Comparison of ENCODE assay signal across 24 cellular contexts in the genomic region with DNA sequence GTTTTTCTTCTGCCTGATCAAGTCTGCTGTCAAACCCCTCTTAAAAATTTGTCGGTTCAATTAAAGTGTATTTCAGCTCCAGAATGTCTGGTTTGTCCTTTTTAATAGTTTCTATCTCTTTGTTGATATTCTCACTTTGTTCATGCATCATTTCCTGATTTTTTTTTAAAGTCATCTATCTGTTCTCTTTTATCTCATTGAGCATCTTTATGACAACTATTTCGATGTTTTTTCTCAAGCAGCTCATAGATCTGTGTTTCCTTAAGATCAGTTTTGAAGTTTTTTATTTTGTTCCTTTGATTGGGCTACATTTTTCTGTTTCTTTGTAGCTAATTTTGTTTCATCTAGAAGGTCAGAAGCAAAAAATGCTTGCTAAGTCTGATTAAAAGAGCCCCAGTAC. TPM values are rescaled to one million over a fixed set of nuclear protein-coding genes. Genes with fewer than 3 reads are reported as not detected.
DNase-seq lines count a peak whose midpoint lies in the region; ATAC-seq and TF ChIP-seq lines count a peak whose summit lies in the region.
"Had no signal": no experiment of that assay in that cellular context is flagged by ENCODE, and none has a peak within 500 bp of the region (broad histone marks: within the 10 kb centered on the region; RNA-seq: fewer than 3 reads in every experiment).

No MANE protein-coding gene starts in this region.

- no peaks in the 10 kb centered on the region for H3K9me3 ChIP-seq in effector memory CD4-positive, alpha-beta T cell (ENCODE audit: control insufficient read depth, low read length)
- H3K9me3 ChIP-seq in BE2C: no peaks in the 10 kb centered on the region
- H3K9me3 ChIP-seq: uterus had no signal

- H3K9me3 Mint-ChIP-seq in activated T-cell treated with anti-CD3 and anti-CD28 coated beads, Interleukin-2, amount 50 U/mL, for 72 hours: peaks cover 1 to 7% of the 10 kb centered on the region in 2 donors
- H3K9me3 Mint-ChIP-seq in activated CD4-positive, alpha-beta memory T cell treated with anti-CD3 and anti-CD28 coated beads for 36 hours: peaks cover 20% of the 10 kb centered on the region
- H3K9me3 Mint-ChIP-seq in stimulated activated naive CD8-positive, alpha-beta T cell treated with anti-CD3 and anti-CD28 coated beads, Interleukin-15, amount 100 ng/mL, for 72 hours: peaks cover 10 to 36% of the 10 kb centered on the region in 2 donors

- H3K4me1 Mint-ChIP-seq in activated T-cell treated with anti-CD3 and anti-CD28 coated beads, Interleukin-2, amount 50 U/mL, for 72 hours (ENCODE audit: low read depth): peaks cover 56% of the 10 kb centered on the region
- H3K4me1 Mint-ChIP-seq in activated CD4-positive, alpha-beta memory T cell treated with anti-CD3 and anti-CD28 coated beads for 36 hours (ENCODE audit: low read depth): peaks cover 69% of the 10 kb centered on the region
- peaks cover 76% of the 10 kb centered on the region for H3K4me1 Mint-ChIP-seq in stimulated activated naive CD8-positive, alpha-beta T cell treated with anti-CD3 and anti-CD28 coated beads, Interleukin-15, amount 100 ng/mL, for 72 hours

- POLR2A ChIA-PET in activated CD4-positive, alpha-beta memory T cell treated with anti-CD3 and anti-CD28 coated beads for 36 hours (lab: Charles Lee): no interaction called here

- H3K4me3 ChIP-seq in effector memory CD4-positive, alpha-beta T cell (ENCODE audit: insufficient read depth, low read depth, low read length, poor library complexity, severe bottlenecking): no peak overlapping the region
- H3K4me3 ChIP-seq in BE2C (ENCODE audit: low read depth, low read length): no peak overlapping the region
- H3K4me3 ChIP-seq: GM23248, right atrium auricular region, uterus had no signal

- ATAC-seq in activated T-cell treated with anti-CD3 and anti-CD28 coated beads, Interleukin-2, amount 50 U/mL, for 72 hours (replicated peaks in 1 of 2): no peak
- no peak for ATAC-seq in stimulated activated naive CD8-positive, alpha-beta T cell treated with anti-CD3 and anti-CD28 coated beads, Interleukin-15, amount 100 ng/mL, for 72 hours
- ATAC-seq: esophagus mucosa had no signal

- H3K36me3 Mint-ChIP-seq in activated T-cell treated with anti-CD3 and anti-CD28 coated beads, Interleukin-2, amount 50 U/mL, for 72 hours (ENCODE audit: insufficient read depth in 2 of 2): peaks cover 24 to 53% of the 10 kb centered on the region in 2 donors
- peaks cover 50% of the 10 kb centered on the region for H3K36me3 Mint-ChIP-seq in activated CD4-positive, alpha-beta memory T cell treated with anti-CD3 and anti-CD28 coated beads for 36 hours

- no peaks in the 10 kb centered on the region for H3K27me3 ChIP-seq in effector memory CD4-positive, alpha-beta T cell (replicated peaks; ENCODE audit: control insufficient read depth, insufficient read depth, low read length, poor library complexity, severe bottlenecking)
- no peaks in the 10 kb centered on the region; the same call in 1 of the 2 replicates for H3K27me3 ChIP-seq in BE2C
- H3K27me3 ChIP-seq: right atrium auricular region, uterus had no signal

- CTCF ChIA-PET in activated CD4-positive, alpha-beta memory T cell treated with anti-CD3 and anti-CD28 coated beads for 36 hours (lab: Charles Lee): interaction anchor here (1.2 to 5.9 kb wide), 4 partner anchors 9 to 106 kb away, joined by 4 to 80 read pairs (median 26); no protein-coding TSS in a partner anchor

- peaks cover 37% of the 10 kb centered on the region for H3K4me1 ChIP-seq in effector memory CD4-positive, alpha-beta T cell (ENCODE audit: control insufficient read depth, insufficient read depth, low read length, poor library complexity, severe bottlenecking)
- no peaks in the 10 kb centered on the region for H3K4me1 ChIP-seq in BE2C
- H3K4me1 ChIP-seq: uterus had no signal

- no peaks in the 10 kb centered on the region for H3K27me3 Mint-ChIP-seq in activated T-cell treated with anti-CD3 and anti-CD28 coated beads, Interleukin-2, amount 50 U/mL, for 72 hours (ENCODE audit: low read depth)
- no peaks in the 10 kb centered on the region for H3K27me3 Mint-ChIP-seq in activated CD4-positive, alpha-beta memory T cell treated with anti-CD3 and anti-CD28 coated beads for 36 hours
- no peaks in the 10 kb centered on the region for H3K27me3 Mint-ChIP-seq in stimulated activated naive CD8-positive, alpha-beta T cell treated with anti-CD3 and anti-CD28 coated beads, Interleukin-15, amount 100 ng/mL, for 72 hours

- peak overlapping the region; percentile 2 to 86 for H3K4me3 Mint-ChIP-seq in activated T-cell treated with anti-CD3 and anti-CD28 coated beads, Interleukin-2, amount 50 U/mL, for 72 hours
- peak overlapping the region; percentile 3 for H3K4me3 Mint-ChIP-seq in activated CD4-positive, alpha-beta memory T cell treated with anti-CD3 and anti-CD28 coated beads for 36 hours
- peak overlapping the region; percentile 2 to 65 for H3K4me3 Mint-ChIP-seq in stimulated activated naive CD8-positive, alpha-beta T cell treated with anti-CD3 and anti-CD28 coated beads, Interleukin-15, amount 100 ng/mL, for 72 hours
- H3K4me3 Mint-ChIP-seq: CD14-positive monocyte had no signal

- no peak for DNase-seq in activated T-cell treated with anti-CD3 and anti-CD28 coated beads, Interleukin-2, amount 50 U/mL, for 72 hours
- no peak for DNase-seq in activated T-cell treated with anti-CD3 and anti-CD28 coated beads, Interleukin-2, amount 50 U/mL, for 1 hour
- DNase-seq in activated CD4-positive, alpha-beta memory T cell treated with anti-CD3 and anti-CD28 coated beads for 36 hours: no peak
- DNase-seq in effector memory CD4-positive, alpha-beta T cell: no peak
- no peak for DNase-seq in stimulated activated naive CD8-positive, alpha-beta T cell treated with anti-CD3 and anti-CD28 coated beads, Interleukin-15, amount 100 ng/mL, for 72 hours
- DNase-seq in HT-29 (ENCODE audit: low spot score): no peak
- DNase-seq in BE2C: no peak
- DNase-seq in HK-2 (ENCODE audit: unreplicated experiment): no peak
- DNase-seq: ACHN; anterior cingulate cortex; caudate nucleus; GM23248; IMR-90; kidney; NCI-H1417; NCI-H510A; NK-92 treated with Interleukin-12 subunit alpha and Interleukin-12 subunit beta, amount 100 ng/mL, for 24 hours; stimulated activated CD4-positive, alpha-beta T cell treated with anti-CD3 and anti-CD28 coated beads, Interleukin-12 subunit alpha, Interleukin-12 subunit beta, amount 100 ng/mL, for 4 hours; uterus had no signal

- peak overlapping the region; percentile 60 for H3K27ac ChIP-seq in effector memory CD4-positive, alpha-beta T cell (ENCODE audit: insufficient read depth, low read length, poor library complexity, severe bottlenecking)
- H3K27ac ChIP-seq: GM23248, right atrium auricular region, uterus had no signal

- peaks cover 32% of the 10 kb centered on the region for H3K36me3 ChIP-seq in effector memory CD4-positive, alpha-beta T cell (ENCODE audit: control insufficient read depth, insufficient read depth, low read length)
- H3K36me3 ChIP-seq in BE2C: no peaks in the 10 kb centered on the region
- H3K36me3 ChIP-seq: right atrium auricular region, uterus had no signal

- intact Hi-C loops in activated CD4-positive, alpha-beta memory T cell treated with anti-CD3 and anti-CD28 coated beads for 36 hours (cut with micrococcal nuclease): loop anchor here (1.0 kb wide), 1 partner anchor 44 kb away; no protein-coding TSS in a partner anchor

- no peak for TF ChIP-seq CTCF in BE2C (IDR thresholded peaks at IDR 0.05; ENCODE audit: low read depth, low read length)

- peak overlapping the region; percentile 98 for H3K27ac Mint-ChIP-seq in activated T-cell treated with anti-CD3 and anti-CD28 coated beads, Interleukin-2, amount 50 U/mL, for 72 hours
- peak overlapping the region; percentile 80 for H3K27ac Mint-ChIP-seq in activated CD4-positive, alpha-beta memory T cell treated with anti-CD3 and anti-CD28 coated beads for 36 hours
- peak overlapping the region; percentile 14 to 72 for H3K27ac Mint-ChIP-seq in stimulated activated naive CD8-positive, alpha-beta T cell treated with anti-CD3 and anti-CD28 coated beads, Interleukin-15, amount 100 ng/mL, for 72 hours

RNA-seq across cellular contexts. Expression of a gene that starts 53.7 kb away (rescaled TPM):
- total RNA-seq in activated T-cell treated with anti-CD3 and anti-CD28 coated beads, Interleukin-2, amount 50 U/mL, for 72 hours: 10 to 100 TPM; 66.2 to 72.9 TPM
- total RNA-seq in activated CD4-positive, alpha-beta memory T cell treated with anti-CD3 and anti-CD28 coated beads for 36 hours: 10 to 100 TPM; 41.3 to 47.7 TPM
- 12.8 and 14.7 TPM in 2 replicates for total RNA-seq in HT-29 (2014; rRNA removed; shearing (Covaris generic))
- polyA plus RNA-seq in BE2C (2012; ENCODE audit: insufficient read depth, insufficient read length, low read depth): 0.66 TPM
- total RNA-seq: GM23248, IMR-90, lung microvascular endothelial cell, osteocyte had no signal
- polyA plus RNA-seq: GM23248, IMR-90 had no signal

RNA-seq across cellular contexts. Expression of a gene that starts 57.5 kb away (rescaled TPM):
- total RNA-seq in activated T-cell treated with anti-CD3 and anti-CD28 coated beads, Interleukin-2, amount 50 U/mL, for 72 hours: 10 to 100 TPM; 53.1 to 56.8 TPM
- total RNA-seq in activated CD4-positive, alpha-beta memory T cell treated with anti-CD3 and anti-CD28 coated beads for 36 hours: 10 to 100 TPM; 67.0 to 72.8 TPM
- 1.6 and 4.5 TPM in 2 replicates for total RNA-seq in HT-29 (2014; rRNA removed; shearing (Covaris generic))
- polyA plus RNA-seq in BE2C (2012; ENCODE audit: insufficient read depth, insufficient read length, low read depth): 1.0 TPM
- total RNA-seq: lung microvascular endothelial cell, osteocyte had no signal
- polyA plus RNA-seq: GM23248 had no signal

Comparison
In these comparisons a context has a peak if more than half of its experiments do, and no peak if none do; other contexts are left out.
1. H3K27ac Mint-ChIP-seq: peak in every context shown above with its lines; median percentile 98 in activated T-cell treated with anti-CD3 and anti-CD28 coated beads, Interleukin-2, amount 50 U/mL, for 72 hours; 80 in activated CD4-positive, alpha-beta memory T cell treated with anti-CD3 and anti-CD28 coated beads for 36 hours; 43 in stimulated activated naive CD8-positive, alpha-beta T cell treated with anti-CD3 and anti-CD28 coated beads, Interleukin-15, amount 100 ng/mL, for 72 hours.